2 cellular contexts compared by ENCODE assay signal in the genomic region with DNA sequence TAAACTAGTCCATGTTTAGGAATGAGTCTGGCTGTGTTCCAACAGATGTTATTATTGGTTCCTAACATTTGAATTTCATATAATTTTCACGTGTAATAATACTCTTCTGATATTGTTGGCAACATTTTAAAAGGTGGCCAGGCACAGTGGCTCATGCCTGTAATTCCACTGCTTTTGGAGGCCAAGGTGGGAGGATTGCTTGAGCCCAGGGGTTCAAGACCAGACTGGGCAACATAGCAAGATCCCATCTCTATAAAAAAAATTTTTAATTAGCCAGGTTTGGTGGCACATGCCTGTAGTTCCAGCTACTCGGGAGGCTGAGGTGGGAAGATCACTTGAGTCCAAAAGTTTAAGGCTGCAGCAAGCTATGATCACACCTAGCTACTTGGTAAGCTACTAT.
TF ChIP-seq lines count a peak whose summit lies in the region.

No MANE protein-coding gene starts in this region.

TF ChIP-seq in HEK293, 187 proteins besides CTCF, POLR2A, EP300 and RAD21 (continued from another document):
- TF ChIP-seq, protein P1, sequence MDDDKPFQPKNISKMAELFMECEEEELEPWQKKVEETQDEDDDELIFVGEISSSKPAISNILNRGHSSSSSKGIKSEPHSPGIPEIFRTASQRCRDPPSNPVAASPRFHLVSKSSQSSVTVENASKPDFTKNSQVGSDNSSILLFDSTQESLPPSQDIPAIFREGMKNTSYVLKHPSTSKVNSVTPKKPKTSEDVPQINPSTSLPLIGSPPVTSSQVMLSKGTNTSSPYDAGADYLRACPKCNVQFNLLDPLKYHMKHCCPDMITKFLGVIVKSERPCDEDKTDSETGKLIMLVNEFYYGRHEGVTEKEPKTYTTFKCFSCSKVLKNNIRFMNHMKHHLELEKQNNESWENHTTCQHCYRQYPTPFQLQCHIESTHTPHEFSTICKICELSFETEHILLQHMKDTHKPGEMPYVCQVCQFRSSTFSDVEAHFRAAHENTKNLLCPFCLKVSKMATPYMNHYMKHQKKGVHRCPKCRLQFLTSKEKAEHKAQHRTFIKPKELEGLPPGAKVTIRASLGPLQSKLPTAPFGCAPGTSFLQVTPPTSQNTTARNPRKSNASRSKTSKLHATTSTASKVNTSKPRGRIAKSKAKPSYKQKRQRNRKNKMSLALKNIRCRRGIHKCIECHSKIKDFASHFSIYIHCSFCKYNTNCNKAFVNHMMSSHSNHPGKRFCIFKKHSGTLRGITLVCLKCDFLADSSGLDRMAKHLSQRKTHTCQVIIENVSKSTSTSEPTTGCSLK (tag by site-specific recombination; IDR thresholded peaks at IDR 0.05) = no peak

TF ChIP-seq in endothelial cell of umbilical vein, 7 proteins besides CTCF, POLR2A, EP300 and RAD21 (continued from another document):
- no peak for TF ChIP-seq MAX (IDR thresholded peaks at IDR 0.05; ENCODE audit: insufficient read depth, insufficient read length)
